Comparison of ENCODE assay signal across 26 cellular contexts in the genomic region with DNA sequence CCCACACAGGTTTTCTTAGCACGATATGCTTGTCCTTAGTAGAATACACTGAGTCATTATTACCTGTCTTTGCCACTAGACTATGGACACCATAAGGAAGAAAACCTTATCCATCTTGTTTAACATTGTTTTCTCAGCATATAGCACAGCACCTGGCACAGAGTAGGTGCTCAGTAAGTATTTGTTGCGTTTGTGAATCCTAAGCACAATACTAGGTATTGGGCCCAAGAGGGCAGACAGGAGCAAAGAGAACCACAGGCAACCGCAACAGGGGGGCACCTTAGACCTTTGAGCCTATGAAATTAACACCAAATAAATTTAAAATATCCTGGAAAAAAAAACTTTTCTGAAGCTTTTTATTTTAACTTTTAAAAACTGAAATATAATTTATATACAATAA. TPM values are rescaled to one million over a fixed set of nuclear protein-coding genes. Genes with fewer than 3 reads are reported as not detected.
DNase-seq lines count a peak whose midpoint lies in the region; ATAC-seq and TF ChIP-seq lines count a peak whose summit lies in the region.
"Had no signal": no experiment of that assay in that cellular context is flagged by ENCODE, and none has a peak within 500 bp of the region (broad histone marks: within the 10 kb centered on the region; RNA-seq: fewer than 3 reads in every experiment).

No MANE protein-coding gene starts in this region.

- in situ Hi-C loops in brain microvascular endothelial cell (cut with HindIII; ENCODE audit: low pct_ligation_motif_present, low sequenced_read_pairs): no loop called here

- H3K27me3 ChIP-seq in brain microvascular endothelial cell (replicated peaks): peaks cover 6% of the 10 kb centered on the region
- peaks cover 0 to 3% (median 0%) of the 10 kb centered on the region in 7 donors for H3K27me3 ChIP-seq in spleen (replicated peaks in 1 of 7)
- H3K27me3 ChIP-seq: left lung, sigmoid colon, thyroid gland had no signal

- intact Hi-C loops in spleen (cut with DNase I; ENCODE audit: low total_unique reads): no loop called here
- intact Hi-C loops in sciatic nerve (cut with DNase I): no loop called here

- H3K4me3 ChIP-seq in brain microvascular endothelial cell (ENCODE audit: low read depth, low read length) (no peak overlapping the region), spleen (no peak overlapping the region)
- H3K4me3 ChIP-seq: coronary artery, left lung, prostate gland, sigmoid colon, thyroid gland had no signal

- no peak for TF ChIP-seq POLR2A in spleen (IDR thresholded peaks at IDR 0.05)

- no peaks in the 10 kb centered on the region for H3K9me3 Mint-ChIP-seq in neural crest cell
- H3K9me3 Mint-ChIP-seq: activated naive CD8-positive, alpha-beta T cell treated with anti-CD3 and anti-CD28 coated beads, Interleukin-2, amount 10 ng/mL, durations not matched to agents 7 days and 5 days had no signal

- no peaks in the 10 kb centered on the region for H3K9me3 ChIP-seq in spleen
- H3K9me3 ChIP-seq: left lung, neutrophil, prostate gland, sigmoid colon, SK-N-SH, thyroid gland had no signal

- no peaks in the 10 kb centered on the region for H3K36me3 Mint-ChIP-seq in neural crest cell (ENCODE audit: low read depth)

- peaks cover 35% of the 10 kb centered on the region for H3K27me3 Mint-ChIP-seq in neural crest cell (ENCODE audit: low read depth)

- ATAC-seq in sciatic nerve (no peak), HG02610 (IDR thresholded peaks at IDR 0.05; ENCODE audit: unreplicated experiment) (no peak)
- ATAC-seq: left lung had no signal

- peak; percentile 13 for TF ChIP-seq CTCF in brain microvascular endothelial cell (IDR thresholded peaks at IDR 0.05; ENCODE audit: low read depth, low read length, missing control alignments)
- TF ChIP-seq CTCF in neural crest cell (conservative IDR thresholded peaks at IDR 0.05): no peak
- TF ChIP-seq CTCF in spleen (IDR thresholded peaks at IDR 0.05 in 8 of 11, conservative IDR thresholded peaks at IDR 0.05 in 3 of 11): no peak

- peaks cover 13% of the 10 kb centered on the region for H3K4me1 Mint-ChIP-seq in neural crest cell

- no peak overlapping the region for H3K27ac Mint-ChIP-seq in neural crest cell (ENCODE audit: unreplicated experiment)
- H3K27ac Mint-ChIP-seq: activated naive CD8-positive, alpha-beta T cell treated with anti-CD3 and anti-CD28 coated beads, Interleukin-2, amount 10 ng/mL, durations not matched to agents 7 days and 5 days had no signal

- H3K36me3 ChIP-seq in brain microvascular endothelial cell (replicated peaks) (peaks cover 3% of the 10 kb centered on the region), spleen (no peaks in the 10 kb centered on the region)
- H3K36me3 ChIP-seq: left lung, neutrophil, prostate gland, sigmoid colon, thyroid gland had no signal

- H3K4me3 Mint-ChIP-seq in neural crest cell: peak overlapping the region; percentile 67
- H3K4me3 Mint-ChIP-seq: activated naive CD8-positive, alpha-beta T cell treated with anti-CD3 and anti-CD28 coated beads, Interleukin-2, amount 10 ng/mL, durations not matched to agents 7 days and 5 days had no signal

- H3K4me1 ChIP-seq in spleen: peaks cover under 1 to 15% (median 8%) of the 10 kb centered on the region in 6 donors
- H3K4me1 ChIP-seq: prostate gland, thyroid gland had no signal

- peak; percentile 19 for DNase-seq in ELR (ENCODE audit: low read depth)
- DNase-seq in NAMALWA (ENCODE audit: low spot score): peak; percentile 23
- DNase-seq in brain microvascular endothelial cell: no peak
- DNase-seq in neural crest cell (ENCODE audit: low read depth, low spot score): no peak
- DNase-seq in spleen: no peak
- DNase-seq in sciatic nerve (ENCODE audit: low spot score): no peak
- DNase-seq: activated CD4-positive, alpha-beta T cell treated with anti-CD3 and anti-CD28 coated beads, Interleukin-2, amount 50 U/mL, for 4 hours; activated gamma-delta T cell treated with Interleukin-2 at 50 U/mL for 16 hours; activated naive CD8-positive, alpha-beta T cell treated with anti-CD3 and anti-CD28 coated beads, Interleukin-2, amount 10 ng/mL, durations not matched to agents 7 days and 5 days; activated T-cell treated with anti-CD3 and anti-CD28 coated beads, Interleukin-2, amount 50 U/mL, for 48 hours; aorta; effector CD8-positive, alpha-beta T cell; left lung; mesenchymal stem cell; NCI-H1417 treated with DMSO at 0.1 percent for 48 hours; NCI-H2029 treated with DMSO at 0.1 percent for 48 hours; NCI-H226; NCI-H748 treated with DMSO at 0.1 percent for 48 hours; sigmoid colon; SK-N-SH; stimulated activated CD4-positive, alpha-beta T cell treated with anti-CD3 and anti-CD28 coated beads, Interleukin-4, amount 100 ng/mL, for 1 hour; thyroid gland had no signal

- WGBS in spleen, 5 donors: 76 to 86% (median 84%) methylated on average over 3 of the region's 3 CpGs

- H3K27ac ChIP-seq in brain microvascular endothelial cell (no peak overlapping the region), spleen (no peak overlapping the region)
- H3K27ac ChIP-seq: coronary artery, left lung, neutrophil, prostate gland, sigmoid colon, thyroid gland had no signal

RNA-seq across cellular contexts. Expression of gene NCOA6, which starts 3.7 kb away (rescaled TPM):
- total RNA-seq in neural crest cell: 76.0 and 79.5 TPM in 2 replicates
- total RNA-seq in spleen: 10 to 100 TPM; 24.0 to 32.8 (median 28.5) TPM
- 10 to 100 TPM; 13.6 to 19.4 (median 16.2) TPM for polyA plus RNA-seq in spleen
- 30.2 TPM for total RNA-seq in sciatic nerve

RNA-seq across cellular contexts. Expression of gene GGT7, which starts 43.5 kb away (rescaled TPM):
- total RNA-seq in neural crest cell: 64.1 and 67.7 TPM in 2 replicates
- total RNA-seq in spleen: 10 to 100 TPM in 6 of 7 donors, 1 to 10 TPM in 1; 9.7 to 22.1 (median 13.0) TPM
- 10 to 100 TPM in 1 of 3 donors, 1 to 10 TPM in 2; 4.3 to 11.4 (median 5.7) TPM for polyA plus RNA-seq in spleen
- 27.0 TPM for total RNA-seq in sciatic nerve

RNA-seq across cellular contexts. Expression of gene ACSS2, which starts 47.2 kb away (rescaled TPM):
- total RNA-seq in neural crest cell: 84.9 and 90.9 TPM in 2 replicates
- 10 to 100 TPM; 23.2 to 43.6 (median 33.2) TPM for total RNA-seq in spleen
- 10 to 100 TPM in 2 of 3 donors, 1 to 10 TPM in 1; 8.9 to 20.3 (median 15.6) TPM for polyA plus RNA-seq in spleen
- total RNA-seq in sciatic nerve: 103 TPM

Comparison
In these comparisons a context has a peak if more than half of its experiments do, and no peak if none do; other contexts are left out.
1. DNase-seq: peak in ELR (single experiment) and NAMALWA (single experiment); none in brain microvascular endothelial cell (single experiment), neural crest cell (single experiment), spleen (single experiment) and sciatic nerve (single experiment).